In the genomic region with DNA sequence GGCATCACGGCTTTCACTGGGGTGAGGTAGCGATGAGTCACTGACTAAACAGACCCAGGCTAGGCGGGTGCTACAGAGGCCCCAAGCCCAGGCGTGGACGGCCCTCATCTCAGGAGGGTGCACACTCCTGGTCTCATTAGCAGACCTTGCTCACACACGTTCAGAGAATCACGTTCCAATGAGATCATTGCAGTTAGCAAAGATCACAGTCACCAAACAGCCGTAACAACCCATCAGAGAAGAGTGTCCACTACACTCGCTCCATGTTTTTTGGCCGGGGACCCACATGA, we compare ENCODE assay signal across 3 cellular contexts.
TF ChIP-seq lines count a peak whose summit lies in the region.

No MANE protein-coding gene starts in this region.

TF ChIP-seq in HEK293, 187 proteins besides CTCF, POLR2A, EP300 and RAD21:
- TF ChIP-seq ZBTB26 (tag by site-specific recombination; optimal IDR thresholded peaks at IDR 0.05), result peak; percentile 27
TF ChIP-seq in HEK293: peak in this region for 1; not testable (repeated sequence) for 186.

TF ChIP-seq in SK-N-SH, 30 proteins besides CTCF, POLR2A, EP300 and RAD21:
- TF ChIP-seq FOSL2 (IDR thresholded peaks at IDR 0.05; ENCODE audit: borderline replicate concordance, low read depth) (0 out of 2 replicates have a peak, but pooled peaks have one; percentile 8), NFIC (IDR thresholded peaks at IDR 0.05; ENCODE audit: borderline replicate concordance) (0 out of 2 replicates have a peak, but pooled peaks have one; percentile 26), JUND (IDR thresholded peaks at IDR 0.05) (peak; percentile 30; the same call in 1 of the 2 replicates)

TF ChIP-seq in HepG2, 621 proteins besides CTCF, POLR2A, EP300 and RAD21 (continues in another document):
- peak; percentile 94 for TF ChIP-seq ARID5B (CRISPR knock-in tag; IDR thresholded peaks at IDR 0.05)
- TF ChIP-seq HOMEZ (CRISPR knock-in tag; IDR thresholded peaks at IDR 0.05; ENCODE audit: low read depth), result peak; percentile 71; the same call in 1 of the 2 replicates
- peak; percentile 48; the same call in 1 of the 2 replicates for TF ChIP-seq ETV5 (CRISPR knock-in tag; IDR thresholded peaks at IDR 0.05; ENCODE audit: borderline replicate concordance)
- peak; percentile 40 for TF ChIP-seq CEBPG (CRISPR knock-in tag; IDR thresholded peaks at IDR 0.05)
- TF ChIP-seq MED13 (CRISPR knock-in tag; IDR thresholded peaks at IDR 0.05), result peak; percentile 48; the same call in 1 of the 2 replicates
- peak; percentile 82 for TF ChIP-seq FOXA3 (CRISPR knock-in tag; IDR thresholded peaks at IDR 0.05)
- TF ChIP-seq ZBTB33 (CRISPR knock-in tag; IDR thresholded peaks at IDR 0.05), result peak; percentile 59; the same call in 1 of the 2 replicates
- TF ChIP-seq ZNF557 (CRISPR knock-in tag; IDR thresholded peaks at IDR 0.05), result 0 out of 2 replicates have a peak, but pooled peaks have one; percentile 83
- peak; percentile 69; the same call in 1 of the 2 replicates for TF ChIP-seq SALL2 (CRISPR knock-in tag; IDR thresholded peaks at IDR 0.05)
- TF ChIP-seq FOXP4 (CRISPR knock-in tag; IDR thresholded peaks at IDR 0.05), result peak; percentile 93
- TF ChIP-seq CBX5 (CRISPR knock-in tag; IDR thresholded peaks at IDR 0.05; ENCODE audit: borderline replicate concordance), result 0 out of 2 replicates have a peak, but pooled peaks have one; percentile 22
- TF ChIP-seq PRDM15 (CRISPR knock-in tag; IDR thresholded peaks at IDR 0.05), result 0 out of 2 replicates have a peak, but pooled peaks have one; percentile 15
- peak; percentile 54; the same call in 1 of the 2 replicates for TF ChIP-seq SP5 (CRISPR knock-in tag; IDR thresholded peaks at IDR 0.05; ENCODE audit: borderline replicate concordance, low read depth)
- TF ChIP-seq, protein P1, sequence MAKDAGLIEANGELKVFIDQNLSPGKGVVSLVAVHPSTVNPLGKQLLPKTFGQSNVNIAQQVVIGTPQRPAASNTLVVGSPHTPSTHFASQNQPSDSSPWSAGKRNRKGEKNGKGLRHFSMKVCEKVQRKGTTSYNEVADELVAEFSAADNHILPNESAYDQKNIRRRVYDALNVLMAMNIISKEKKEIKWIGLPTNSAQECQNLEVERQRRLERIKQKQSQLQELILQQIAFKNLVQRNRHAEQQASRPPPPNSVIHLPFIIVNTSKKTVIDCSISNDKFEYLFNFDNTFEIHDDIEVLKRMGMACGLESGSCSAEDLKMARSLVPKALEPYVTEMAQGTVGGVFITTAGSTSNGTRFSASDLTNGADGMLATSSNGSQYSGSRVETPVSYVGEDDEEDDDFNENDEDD (CRISPR knock-in tag; IDR thresholded peaks at IDR 0.05; ENCODE audit: borderline replicate concordance), result peak; percentile 66; the same call in 1 of the 2 replicates
- TF ChIP-seq PHF8 (CRISPR knock-in tag; IDR thresholded peaks at IDR 0.05), result 0 out of 2 replicates have a peak, but pooled peaks have one; percentile 12
- TF ChIP-seq, protein P2, sequence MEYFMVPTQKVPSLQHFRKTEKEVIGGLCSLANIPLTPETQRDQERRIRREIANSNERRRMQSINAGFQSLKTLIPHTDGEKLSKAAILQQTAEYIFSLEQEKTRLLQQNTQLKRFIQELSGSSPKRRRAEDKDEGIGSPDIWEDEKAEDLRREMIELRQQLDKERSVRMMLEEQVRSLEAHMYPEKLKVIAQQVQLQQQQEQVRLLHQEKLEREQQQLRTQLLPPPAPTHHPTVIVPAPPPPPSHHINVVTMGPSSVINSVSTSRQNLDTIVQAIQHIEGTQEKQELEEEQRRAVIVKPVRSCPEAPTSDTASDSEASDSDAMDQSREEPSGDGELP (IDR thresholded peaks at IDR 0.05; ENCODE audit: borderline replicate concordance, low read depth), result peak; percentile 29; the same call in 1 of the 2 replicates
- peak; percentile 45; the same call in 1 of the 2 replicates for TF ChIP-seq TCF7 (IDR thresholded peaks at IDR 0.05; ENCODE audit: low read depth)
- TF ChIP-seq FOSL2 (CRISPR knock-in tag; IDR thresholded peaks at IDR 0.05), result peak; percentile 96
- TF ChIP-seq BRCA1 (CRISPR knock-in tag; IDR thresholded peaks at IDR 0.05), result 0 out of 2 replicates have a peak, but pooled peaks have one; percentile 57
- 0 out of 2 replicates have a peak, but pooled peaks have one; percentile 19 for TF ChIP-seq NR2F6 (IDR thresholded peaks at IDR 0.05)
- TF ChIP-seq NR2F6 (CRISPR knock-in tag; IDR thresholded peaks at IDR 0.05), result peak; percentile 79
- 0 out of 4 replicates have a peak, but pooled peaks of 1 of the 2 experiments have one; percentile 12 for TF ChIP-seq HMGXB4 (CRISPR knock-in tag; IDR thresholded peaks at IDR 0.05; ENCODE audit: borderline replicate concordance in 1 of 2, low read depth in 1 of 2)
- TF ChIP-seq TFDP2 (CRISPR knock-in tag; IDR thresholded peaks at IDR 0.05), result peak; percentile 67
- TF ChIP-seq SOX5 (CRISPR knock-in tag; IDR thresholded peaks at IDR 0.05; ENCODE audit: borderline replicate concordance), result peak; percentile 89
- 0 out of 2 replicates have a peak, but pooled peaks have one; percentile 53 for TF ChIP-seq ZFP90 (CRISPR knock-in tag; IDR thresholded peaks at IDR 0.05; ENCODE audit: borderline replicate concordance)
- TF ChIP-seq ZNF644 (CRISPR knock-in tag; IDR thresholded peaks at IDR 0.05; ENCODE audit: low read depth), result peak; percentile 53
- TF ChIP-seq SAP130 (CRISPR knock-in tag; IDR thresholded peaks at IDR 0.05; ENCODE audit: low read depth), result peak; percentile 89
- TF ChIP-seq ATF2 (CRISPR knock-in tag; IDR thresholded peaks at IDR 0.05), result peak; percentile 87
- 0 out of 2 replicates have a peak, but pooled peaks have one; percentile 16 for TF ChIP-seq STAG1 (CRISPR knock-in tag; IDR thresholded peaks at IDR 0.05)
